In the genomic region with DNA sequence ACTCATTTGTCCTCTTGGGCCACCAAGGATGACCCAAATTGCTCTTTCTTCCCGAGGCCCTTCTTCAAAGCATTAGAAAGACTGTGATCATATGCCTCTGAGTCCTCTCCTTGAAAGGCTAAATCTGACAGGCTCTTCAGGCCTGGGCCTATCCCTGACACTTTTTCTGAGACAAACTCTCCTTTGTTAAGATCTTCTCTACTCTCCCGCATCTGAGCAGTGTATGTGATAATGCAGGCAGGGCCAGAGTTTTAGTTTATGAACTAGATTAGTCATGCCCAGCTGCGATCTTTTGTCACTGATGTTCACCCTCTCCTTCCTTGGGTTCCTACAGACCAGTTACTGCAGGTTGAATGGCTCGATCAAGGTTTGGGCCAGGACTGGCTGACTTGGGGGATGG, we compare ENCODE assay signal across 17 cellular contexts. TPM values are rescaled to one million over a fixed set of nuclear protein-coding genes. Genes with fewer than 3 reads are reported as not detected.
DNase-seq lines count a peak whose midpoint lies in the region; ATAC-seq and TF ChIP-seq lines count a peak whose summit lies in the region.
"Had no signal": no experiment of that assay in that cellular context is flagged by ENCODE, and none has a peak within 500 bp of the region (broad histone marks: within the 10 kb centered on the region; RNA-seq: fewer than 3 reads in every experiment).

No MANE protein-coding gene starts in this region.

- no peaks in the 10 kb centered on the region for H3K27me3 ChIP-seq in IMR-90 (ENCODE audit: control insufficient read depth, insufficient read depth, low read length)
- H3K27me3 ChIP-seq in gastrocnemius medialis = no peaks in the 10 kb centered on the region

- H4K5ac ChIP-seq in IMR-90 (ENCODE audit: low read depth, low read length) = no peak overlapping the region

- no peak overlapping the region for H3K9ac ChIP-seq in IMR-90 (ENCODE audit: low read depth, low read length)

- POLR2A ChIA-PET in IMR-90 (lab: Charles Lee; ENCODE audit: unreplicated experiment) = no interaction called here

- dilution Hi-C loops in IMR-90 (cut with HindIII; ENCODE audit: low sequenced_read_pairs, unreplicated experiment) = no loop called here

- H3K4me2 ChIP-seq in IMR-90 (ENCODE audit: low read depth, low read length) = no peak overlapping the region
- H3K4me2 ChIP-seq: A549 had no signal

- no peak overlapping the region for H3K4me3 ChIP-seq in IMR-90 (ENCODE audit: insufficient read depth, low read depth, low read length)
- H3K4me3 ChIP-seq in gastrocnemius medialis = no peak overlapping the region
- H3K4me3 ChIP-seq: A549, HAP-1 had no signal

- no peak overlapping the region for H3K27ac ChIP-seq in IMR-90 (ENCODE audit: insufficient read depth, low read length)
- no peak overlapping the region for H3K27ac ChIP-seq in gastrocnemius medialis
- H3K27ac ChIP-seq: A549 had no signal

- H3K79me1 ChIP-seq in IMR-90 (ENCODE audit: low read depth in 1 of 2, low read length in 2 of 2) = no peaks in the 10 kb centered on the region

- no peaks in the 10 kb centered on the region for H4K20me1 ChIP-seq in IMR-90 (ENCODE audit: insufficient read depth, low read length)

- no peak for TF ChIP-seq RAD21 in IMR-90 (IDR thresholded peaks at IDR 0.05; ENCODE audit: low read length)

- no TSS peak for BruUV-seq in IMR-90 (replicated peaks; lab: Mats Ljungman, UMichigan)

- no peak for TF ChIP-seq POLR2A in IMR-90 (IDR thresholded peaks at IDR 0.05; ENCODE audit: low read depth, low read length)
- no peak for TF ChIP-seq POLR2A in gastrocnemius medialis (IDR thresholded peaks at IDR 0.05)

- no peak overlapping the region for H2AK5ac ChIP-seq in IMR-90 (ENCODE audit: low read depth, low read length)

- H2AFZ ChIP-seq in IMR-90 (replicated peaks; ENCODE audit: low read length, poor library complexity) = no peak overlapping the region

- H3K18ac ChIP-seq in IMR-90 (ENCODE audit: low read depth, low read length) = no peak overlapping the region

- H2AK9ac ChIP-seq in IMR-90 (replicated peaks; ENCODE audit: low read depth, low read length, poor library complexity) = no peak overlapping the region

- H3K14ac ChIP-seq in IMR-90 (replicated peaks; ENCODE audit: low read depth, low read length) = no peak overlapping the region

- 33% methylated on average over 1 of the region's 4 CpGs; no CpG with 5 or more reads in 1 of the 2 experiments for WGBS in IMR-90 (ENCODE audit: extremely low coverage in 2 of 2, insufficient read length in 1 of 2), 2 experiments

- H3K36me3 ChIP-seq in IMR-90 (ENCODE audit: control insufficient read depth, insufficient read depth, low read length) (peaks cover 23% of the 10 kb centered on the region), gastrocnemius medialis (no peaks in the 10 kb centered on the region)
- H3K36me3 ChIP-seq: HAP-1 had no signal

- peak; percentile 55 for DNase-seq in IMR-90
- peak; percentile 63 for DNase-seq in epidermal melanocyte (ENCODE audit: insufficient read length, low spot score)
- peak; percentile 13 for DNase-seq in medulla oblongata (ENCODE audit: extremely low spot score)
- no peak for DNase-seq in hepatic stellate cell (ENCODE audit: low spot score)
- DNase-seq in NCI-H82 treated with DMSO at 0.1 percent for 48 hours (lab: John Stamatoyannopoulos, UW; ENCODE audit: unreplicated experiment) = no peak
- no peak for DNase-seq in NCI-H2227 (lab: John Stamatoyannopoulos, UW; ENCODE audit: unreplicated experiment)
- no peak for DNase-seq in gastrocnemius medialis
- DNase-seq: Caco-2; CD8-positive, alpha-beta T cell; DND-41; GDM1 had no signal

- H4K91ac ChIP-seq in IMR-90 (ENCODE audit: insufficient read depth, low read depth, low read length) = no peak overlapping the region

- H3K9me3 ChIP-seq in IMR-90 (ENCODE audit: control insufficient read depth, insufficient read depth, low read length) (peaks cover 3% of the 10 kb centered on the region), gastrocnemius medialis (no peaks in the 10 kb centered on the region)
- H3K9me3 ChIP-seq: A549, Caco-2, HAP-1 had no signal

- H3K56ac ChIP-seq in IMR-90 (ENCODE audit: extremely low read depth, insufficient read depth, low read length) = no peak overlapping the region

- H2BK120ac ChIP-seq in IMR-90 (ENCODE audit: low read depth, low read length) = no peak overlapping the region; the same call in 1 of the 2 replicates

- H3K23ac ChIP-seq in IMR-90 (ENCODE audit: low read depth, low read length) = no peak overlapping the region

- H2BK15ac ChIP-seq in IMR-90 (ENCODE audit: low read depth, low read length) = no peak overlapping the region

- TF ChIP-seq CTCF in IMR-90 (conservative IDR thresholded peaks at IDR 0.05; ENCODE audit: low read depth, low read length) = no peak
- TF ChIP-seq CTCF in gastrocnemius medialis (IDR thresholded peaks at IDR 0.05 in 4 of 5, conservative IDR thresholded peaks at IDR 0.05 in 1 of 5) = no peak

- H3K4me1 ChIP-seq in IMR-90 (ENCODE audit: control insufficient read depth, insufficient read depth, low read length) = peaks cover 2% of the 10 kb centered on the region; the same call in 1 of the 2 replicates
- no peaks in the 10 kb centered on the region for H3K4me1 ChIP-seq in gastrocnemius medialis
- H3K4me1 ChIP-seq: A549, Caco-2, HAP-1 had no signal

- H3K4ac ChIP-seq in IMR-90 (ENCODE audit: low read depth, low read length) = no peak overlapping the region

- intact Hi-C loops in IMR-90 (cut with micrococcal nuclease) (no loop called here), gastrocnemius medialis (cut with DNase I; ENCODE audit: low total_unique reads) (no loop called here)

- H3K9me1 ChIP-seq in IMR-90 (ENCODE audit: insufficient read depth, low read length) = no peaks in the 10 kb centered on the region

- no peak overlapping the region for H4K8ac ChIP-seq in IMR-90 (ENCODE audit: low read depth in 2 of 2, low read length in 2 of 2)

- H2BK5ac ChIP-seq in IMR-90 (ENCODE audit: low read depth, low read length, poor library complexity, severe bottlenecking) = no peak overlapping the region

- no peak overlapping the region for H2BK20ac ChIP-seq in IMR-90 (ENCODE audit: low read depth, low read length)

- in situ Hi-C loops in IMR-90 (cut with MboI; ENCODE audit: low sequenced_read_pairs) (no loop called here), gastrocnemius medialis (cut with MboI; ENCODE audit: low sequenced_read_pairs in 4 of 4) (no loop called here)

- peak; percentile 49; the same call in 1 of the 2 replicates for ATAC-seq in IMR-90 (ENCODE audit: low read depth)
- no peak for ATAC-seq in gastrocnemius medialis
- ATAC-seq: A549; CD8-positive, alpha-beta T cell had no signal

- CTCF ChIA-PET in IMR-90 (lab: Yijun Ruan, JAX) = no interaction called here

TF ChIP-seq in IMR-90, 13 proteins besides CTCF, POLR2A, EP300 and RAD21:
- TF ChIP-seq CHD1 (IDR thresholded peaks at IDR 0.05; ENCODE audit: low read depth, low read length) (no peak), CEBPB (IDR thresholded peaks at IDR 0.05; ENCODE audit: low read depth, low read length) (no peak), FOS (IDR thresholded peaks at IDR 0.05; ENCODE audit: low read depth, low read length) (no peak), MAFK (IDR thresholded peaks at IDR 0.05; ENCODE audit: low read depth, low read length) (no peak)
- TF ChIP-seq, protein P1, sequence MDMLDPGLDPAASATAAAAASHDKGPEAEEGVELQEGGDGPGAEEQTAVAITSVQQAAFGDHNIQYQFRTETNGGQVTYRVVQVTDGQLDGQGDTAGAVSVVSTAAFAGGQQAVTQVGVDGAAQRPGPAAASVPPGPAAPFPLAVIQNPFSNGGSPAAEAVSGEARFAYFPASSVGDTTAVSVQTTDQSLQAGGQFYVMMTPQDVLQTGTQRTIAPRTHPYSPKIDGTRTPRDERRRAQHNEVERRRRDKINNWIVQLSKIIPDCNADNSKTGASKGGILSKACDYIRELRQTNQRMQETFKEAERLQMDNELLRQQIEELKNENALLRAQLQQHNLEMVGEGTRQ (IDR thresholded peaks at IDR 0.05; ENCODE audit: low read depth, low read length) = no peak

RNA-seq across cellular contexts. Expression of a gene that starts 39.2 kb away (rescaled TPM):
- 13.1 TPM in 2 replicates for total RNA-seq in IMR-90 (2012; rRNA removed)
- 14.7 and 16.2 TPM in 2 replicates for polyA plus RNA-seq in IMR-90 (2012; rRNA removed)
- polyA plus RNA-seq in IMR-90 (2012; cell fraction: cytosol; rRNA removed) = 23.1 and 36.2 TPM in 2 replicates
- 15.5 and 19.8 TPM in 2 replicates for polyA plus RNA-seq in IMR-90 (2012; cell fraction: nucleus; rRNA removed; ENCODE audit: low replicate concordance)
- total RNA-seq in gastrocnemius medialis = 1 to 10 TPM in 2 of 4 donors, under 1 TPM in 2; 0.27 to 7.3 (median 2.6) TPM
- total RNA-seq: Caco-2; CD8-positive, alpha-beta T cell; HT-29 had no signal
- polyA plus RNA-seq: CD14-positive monocyte, IgD-negative memory B cell had no signal

RNA-seq across cellular contexts. Expression of a gene that starts 55.0 kb away (rescaled TPM):
- total RNA-seq in IMR-90 (2012; rRNA removed) (not detected in 2 replicates), gastrocnemius medialis (not detected)
- polyA plus RNA-seq in IMR-90 (2012; rRNA removed) = not detected in 2 replicates
- not detected in 2 replicates for polyA plus RNA-seq in IMR-90 (2012; cell fraction: cytosol; rRNA removed)
- not detected in 2 replicates for polyA plus RNA-seq in IMR-90 (2012; cell fraction: nucleus; rRNA removed; ENCODE audit: low replicate concordance)
- total RNA-seq: Caco-2; CD8-positive, alpha-beta T cell; HT-29 had no signal
- polyA plus RNA-seq: A549, BJ, CD14-positive monocyte, IgD-negative memory B cell had no signal

Comparison
In these comparisons a context has a peak if more than half of its experiments do, and no peak if none do; other contexts are left out.
1. DNase-seq: peak in IMR-90 (single experiment), epidermal melanocyte (single experiment) and medulla oblongata (single experiment); none in hepatic stellate cell (single experiment), NCI-H82 treated with DMSO at 0.1 percent for 48 hours (single experiment), NCI-H2227 (single experiment) and gastrocnemius medialis (0 of 2).